20 cellular contexts compared by ENCODE assay signal in the genomic region with DNA sequence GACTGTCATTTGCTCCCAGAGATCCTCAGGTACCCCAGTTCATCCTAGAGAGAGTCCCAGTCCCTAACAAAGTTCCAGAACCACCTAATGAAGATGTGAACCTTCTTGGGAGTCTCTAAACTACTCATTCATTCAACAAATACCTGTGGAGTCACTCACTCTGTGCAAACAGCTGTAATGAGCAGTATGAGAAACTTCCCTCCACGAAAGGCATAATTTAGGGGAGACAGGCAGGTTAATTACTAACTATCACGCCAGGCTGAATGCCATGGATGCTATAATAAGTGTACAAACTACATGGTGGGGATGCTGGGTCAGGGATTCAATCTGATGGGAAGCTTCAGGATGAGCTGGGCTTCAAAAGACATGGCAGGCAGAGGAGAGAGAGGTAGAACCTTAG.
"Had no signal": no experiment of that assay in that cellular context is flagged by ENCODE, and none has a peak within 500 bp of the region (broad histone marks: within the 10 kb centered on the region; RNA-seq: fewer than 3 reads in every experiment).

No MANE protein-coding gene starts in this region.

- ATAC-seq: esophagus mucosa; gastrocnemius medialis; left ventricle myocardium superior; lower lobe of right lung; naive thymus-derived CD4-positive, alpha-beta T cell; right cardiac atrium; stimulated activated effector memory CD8-positive, alpha-beta T cell treated with anti-CD3 and anti-CD28 coated beads, Interleukin-12 subunit alpha, Interleukin-12 subunit beta, amount 100 ng/mL, for 72 hours had no signal

- H3K4me1 ChIP-seq: colonic mucosa, neural progenitor cell had no signal

- H3K36me3 ChIP-seq: colonic mucosa, gastrocnemius medialis, lower lobe of right lung, neural progenitor cell, prostate gland, sigmoid colon, stomach, thyroid gland had no signal

- H3K27ac ChIP-seq: colonic mucosa, epithelial cell of prostate, gastrocnemius medialis, lower lobe of right lung, neural progenitor cell, prostate gland, sigmoid colon, stomach, thyroid gland had no signal

- H2AFZ ChIP-seq: neural progenitor cell had no signal

- DNase-seq: colonic mucosa; effector CD8-positive, alpha-beta T cell; endodermal cell; foreskin fibroblast; gastrocnemius medialis; left ventricle myocardium superior; lower lobe of right lung; naive thymus-derived CD4-positive, alpha-beta T cell; right cardiac atrium; stimulated activated CD4-positive, alpha-beta T cell treated with anti-CD3 and anti-CD28 coated beads, Interleukin-2, amount 100 ng/mL, for 24 hours; stimulated activated CD4-positive, alpha-beta T cell treated with anti-CD3 and anti-CD28 coated beads, Interleukin-4, amount 100 ng/mL, for 24 hours; stimulated activated naive CD4-positive, alpha-beta T cell treated with Interleukin-2 at 50 U/mL for 16 hours; stomach; thyroid gland had no signal

- H3K9me3 ChIP-seq: colonic mucosa, gastrocnemius medialis, lower lobe of right lung, prostate gland, sigmoid colon, stomach, thyroid gland had no signal

- H3K27me3 ChIP-seq: colonic mucosa, gastrocnemius medialis, neural progenitor cell, sigmoid colon, stomach, thyroid gland had no signal

- H3K4me3 ChIP-seq: colonic mucosa, gastrocnemius medialis, lower lobe of right lung, neural progenitor cell, prostate gland, sigmoid colon, stomach, thyroid gland had no signal

- H3K4me2 ChIP-seq: neural progenitor cell had no signal
